ENCODE assay signal across 8 cellular contexts in genomic region chr2:75710577-75711253, GRCh38. TPM values are rescaled to one million over a fixed set of nuclear protein-coding genes. Genes with fewer than 3 reads are reported as not detected.
DNase-seq lines count a peak whose midpoint lies in the region; ATAC-seq and TF ChIP-seq lines count a peak whose summit lies in the region.

Gene GCFC2 (minus strand): TSS chr2:75710915. CDS start chr2:75710855, 60 bp downstream.

- H3K9me3 Mint-ChIP-seq in activated T-cell treated with anti-CD3 and anti-CD28 coated beads, Interleukin-2, amount 50 U/mL, for 4 hours, result no peaks in the 10 kb centered on the region
- no peaks in the 10 kb centered on the region for H3K9me3 Mint-ChIP-seq in stimulated activated effector memory CD8-positive, alpha-beta T cell treated with anti-CD3 and anti-CD28 coated beads, Interleukin-12 subunit alpha, Interleukin-12 subunit beta, amount 100 ng/mL, for 72 hours

- H3K4me1 Mint-ChIP-seq in activated T-cell treated with anti-CD3 and anti-CD28 coated beads, Interleukin-2, amount 50 U/mL, for 4 hours (ENCODE audit: low read depth), result peaks cover 19% of the 10 kb centered on the region
- H3K4me1 Mint-ChIP-seq in stimulated activated effector memory CD8-positive, alpha-beta T cell treated with anti-CD3 and anti-CD28 coated beads, Interleukin-12 subunit alpha, Interleukin-12 subunit beta, amount 100 ng/mL, for 72 hours, result peaks cover 13% of the 10 kb centered on the region

- no peaks in the 10 kb centered on the region for H3K27me3 ChIP-seq in esophagus muscularis mucosa

- TF ChIP-seq EP300 in esophagus muscularis mucosa (IDR thresholded peaks at IDR 0.05), result no peak

- peaks cover 0 to 8% (median 4%) of the 10 kb centered on the region in 4 donors for H3K36me3 ChIP-seq in esophagus muscularis mucosa

- no peak for TF ChIP-seq POLR2A in esophagus muscularis mucosa (IDR thresholded peaks at IDR 0.05; ENCODE audit: low read depth)

- peak; percentile 29 to 45 (median 44) for TF ChIP-seq CTCF in esophagus muscularis mucosa (IDR thresholded peaks at IDR 0.05)

- no peaks in the 10 kb centered on the region for H3K9me3 ChIP-seq in esophagus muscularis mucosa

- H3K27ac Mint-ChIP-seq in stimulated activated effector memory CD8-positive, alpha-beta T cell treated with anti-CD3 and anti-CD28 coated beads, Interleukin-12 subunit alpha, Interleukin-12 subunit beta, amount 100 ng/mL, for 72 hours, result peak within 1 kb of the TSS; percentile 96

- under 1% methylated on average over 33 of the region's 66 CpGs for WGBS in esophagus muscularis mucosa

- peak; percentile 92 for ATAC-seq in GM21619 (IDR thresholded peaks at IDR 0.05; ENCODE audit: unreplicated experiment)
- peak; percentile 93 to 96 for ATAC-seq in activated T-cell treated with anti-CD3 and anti-CD28 coated beads, Interleukin-2, amount 50 U/mL, for 4 hours
- ATAC-seq in stimulated activated effector memory CD8-positive, alpha-beta T cell treated with anti-CD3 and anti-CD28 coated beads, Interleukin-12 subunit alpha, Interleukin-12 subunit beta, amount 100 ng/mL, for 72 hours, result peak; percentile 90

- DNase-seq in DMS53 treated with DMSO at 0.1 percent for 48 hours (lab: John Stamatoyannopoulos, UW; ENCODE audit: unreplicated experiment) (peak; percentile 81), esophagus muscularis mucosa (ENCODE audit: extremely low spot score) (no peak), myocyte (ENCODE audit: low read depth) (peak; percentile 88)
- peak; percentile 77 for DNase-seq in Jurkat, Clone E6-1 (ENCODE audit: low read depth, low spot score)
- peak; percentile 79 for DNase-seq in activated T-cell treated with anti-CD3 and anti-CD28 coated beads, Interleukin-2, amount 50 U/mL, for 4 hours
- DNase-seq in stimulated activated effector memory CD8-positive, alpha-beta T cell treated with anti-CD3 and anti-CD28 coated beads, Interleukin-12 subunit alpha, Interleukin-12 subunit beta, amount 100 ng/mL, for 72 hours (ENCODE audit: low spot score in 2 of 2), result peak; percentile 86 to 93

- peak within 1 kb of the TSS; percentile 84 to 91 (median 87) for H3K27ac ChIP-seq in esophagus muscularis mucosa (replicated peaks in 1 of 4)

- peaks cover 5% of the 10 kb centered on the region for H3K36me3 Mint-ChIP-seq in activated T-cell treated with anti-CD3 and anti-CD28 coated beads, Interleukin-2, amount 50 U/mL, for 4 hours (ENCODE audit: insufficient read depth)
- peaks cover 8% of the 10 kb centered on the region for H3K36me3 Mint-ChIP-seq in stimulated activated effector memory CD8-positive, alpha-beta T cell treated with anti-CD3 and anti-CD28 coated beads, Interleukin-12 subunit alpha, Interleukin-12 subunit beta, amount 100 ng/mL, for 72 hours

- peaks cover 3 to 30% (median 22%) of the 10 kb centered on the region in 4 donors for H3K4me1 ChIP-seq in esophagus muscularis mucosa

- peak within 1 kb of the TSS; percentile 88 for H3K4me3 Mint-ChIP-seq in activated T-cell treated with anti-CD3 and anti-CD28 coated beads, Interleukin-2, amount 50 U/mL, for 4 hours
- peak within 1 kb of the TSS; percentile 63 for H3K4me3 Mint-ChIP-seq in stimulated activated effector memory CD8-positive, alpha-beta T cell treated with anti-CD3 and anti-CD28 coated beads, Interleukin-12 subunit alpha, Interleukin-12 subunit beta, amount 100 ng/mL, for 72 hours

- H3K4me3 ChIP-seq in Jurkat, Clone E6-1 (ENCODE audit: low read length), result peak within 1 kb of the TSS; percentile 82
- peak within 1 kb of the TSS; percentile 59 to 81 (median 73) for H3K4me3 ChIP-seq in esophagus muscularis mucosa

- intact Hi-C loops in esophagus muscularis mucosa (cut with DNase I), result no loop called here

- H3K27me3 Mint-ChIP-seq in activated T-cell treated with anti-CD3 and anti-CD28 coated beads, Interleukin-2, amount 50 U/mL, for 4 hours (ENCODE audit: low read depth), result no peaks in the 10 kb centered on the region

TF ChIP-seq in PFSK-1, 5 proteins besides CTCF, POLR2A, EP300 and RAD21:
- peak; percentile 75 for TF ChIP-seq FOXP2 (optimal IDR thresholded peaks at IDR 0.05; ENCODE audit: borderline replicate concordance, extremely low read depth, extremely low read length, insufficient read depth)
- TF ChIP-seq, protein P1, sequence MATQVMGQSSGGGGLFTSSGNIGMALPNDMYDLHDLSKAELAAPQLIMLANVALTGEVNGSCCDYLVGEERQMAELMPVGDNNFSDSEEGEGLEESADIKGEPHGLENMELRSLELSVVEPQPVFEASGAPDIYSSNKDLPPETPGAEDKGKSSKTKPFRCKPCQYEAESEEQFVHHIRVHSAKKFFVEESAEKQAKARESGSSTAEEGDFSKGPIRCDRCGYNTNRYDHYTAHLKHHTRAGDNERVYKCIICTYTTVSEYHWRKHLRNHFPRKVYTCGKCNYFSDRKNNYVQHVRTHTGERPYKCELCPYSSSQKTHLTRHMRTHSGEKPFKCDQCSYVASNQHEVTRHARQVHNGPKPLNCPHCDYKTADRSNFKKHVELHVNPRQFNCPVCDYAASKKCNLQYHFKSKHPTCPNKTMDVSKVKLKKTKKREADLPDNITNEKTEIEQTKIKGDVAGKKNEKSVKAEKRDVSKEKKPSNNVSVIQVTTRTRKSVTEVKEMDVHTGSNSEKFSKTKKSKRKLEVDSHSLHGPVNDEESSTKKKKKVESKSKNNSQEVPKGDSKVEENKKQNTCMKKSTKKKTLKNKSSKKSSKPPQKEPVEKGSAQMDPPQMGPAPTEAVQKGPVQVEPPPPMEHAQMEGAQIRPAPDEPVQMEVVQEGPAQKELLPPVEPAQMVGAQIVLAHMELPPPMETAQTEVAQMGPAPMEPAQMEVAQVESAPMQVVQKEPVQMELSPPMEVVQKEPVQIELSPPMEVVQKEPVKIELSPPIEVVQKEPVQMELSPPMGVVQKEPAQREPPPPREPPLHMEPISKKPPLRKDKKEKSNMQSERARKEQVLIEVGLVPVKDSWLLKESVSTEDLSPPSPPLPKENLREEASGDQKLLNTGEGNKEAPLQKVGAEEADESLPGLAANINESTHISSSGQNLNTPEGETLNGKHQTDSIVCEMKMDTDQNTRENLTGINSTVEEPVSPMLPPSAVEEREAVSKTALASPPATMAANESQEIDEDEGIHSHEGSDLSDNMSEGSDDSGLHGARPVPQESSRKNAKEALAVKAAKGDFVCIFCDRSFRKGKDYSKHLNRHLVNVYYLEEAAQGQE (IDR thresholded peaks at IDR 0.05; ENCODE audit: insufficient read depth in 1 of 2, low read depth in 2 of 2, low read length in 2 of 2), result peak in 1 of 2 experiments; percentile 37; a peak in 1 of 4 replicates
- TF ChIP-seq TAF1 (IDR thresholded peaks at IDR 0.05; ENCODE audit: borderline replicate concordance, insufficient read depth, low read length), result peak; percentile 60; the same call in 1 of the 2 replicates
- no peak for TF ChIP-seq SIN3A (IDR thresholded peaks at IDR 0.05; ENCODE audit: borderline replicate concordance, insufficient read depth, low read length)
- TF ChIP-seq POLR2AphosphoS5 (IDR thresholded peaks at IDR 0.05; ENCODE audit: low read depth, low read length), result peak; percentile 92

RNA-seq across cellular contexts. Expression of gene GCFC2, which starts in this region (rescaled TPM):
- 35.7 TPM for polyA plus RNA-seq in Jurkat, Clone E6-1 (2012; ENCODE audit: insufficient read depth, insufficient read length)
- 20.2 TPM for polyA plus RNA-seq in PFSK-1 (2012; ENCODE audit: insufficient read length, low read depth)
- total RNA-seq in activated T-cell treated with anti-CD3 and anti-CD28 coated beads, Interleukin-2, amount 50 U/mL, for 4 hours, result 10 to 100 TPM; 41.7 to 42.1 (median 42.1) TPM
- total RNA-seq in esophagus muscularis mucosa (10 to 100 TPM; 19.4 to 23.3 (median 22.2) TPM), myocyte (10.5 and 14.6 TPM in 2 replicates)
- 3.5 TPM for polyA plus RNA-seq in myocyte (2012)
